14 cellular contexts compared by ENCODE assay signal in genomic region chr19:47093254-47093653, GRCh38. TPM values are rescaled to one million over a fixed set of nuclear protein-coding genes. Genes with fewer than 3 reads are reported as not detected.
DNase-seq lines count a peak whose midpoint lies in the region; ATAC-seq, FAIRE-seq and TF ChIP-seq lines count a peak whose summit lies in the region.
"Had no signal": no experiment of that assay in that cellular context is flagged by ENCODE, and none has a peak within 500 bp of the region (broad histone marks: within the 10 kb centered on the region; RNA-seq: fewer than 3 reads in every experiment).

No MANE protein-coding gene starts in this region.

- ATAC-seq in stimulated activated naive CD8-positive, alpha-beta T cell treated with anti-CD3 and anti-CD28 coated beads, Interleukin-15, Interleukin-2, amounts not matched to agents 100 U/mL and 50 U/mL, for 24 hours = no peak
- ATAC-seq in K562 (no peak), GM23338 (no peak)
- ATAC-seq: Panc1 had no signal

- POLR2A ChIA-PET in K562 (lab: Yijun Ruan, JAX) = interaction anchor here (1.4 to 1.5 kb wide), 2 partner anchors 13 to 20 kb away, joined by 6 to 7 read pairs; partner anchors contain the start of gene ZC3H4

- H3K9me3 ChIP-seq in K562 (replicated peaks; ENCODE audit: control insufficient read depth, insufficient read depth, low read depth, low read length) = no peaks in the 10 kb centered on the region
- no peaks in the 10 kb centered on the region for H3K9me3 ChIP-seq in mucosa of rectum (ENCODE audit: control insufficient read depth in 2 of 2, low read length in 2 of 2)
- H3K9me3 ChIP-seq in BE2C = no peaks in the 10 kb centered on the region

- CTCF ChIA-PET in K562 (lab: Yijun Ruan, JAX; ENCODE audit: low intra/inter-chr PET ratio) = no interaction called here

- H3K4me3 ChIP-seq in K562 (no peak overlapping the region), mucosa of rectum (ENCODE audit: low read length in 2 of 2) (no peak overlapping the region), GM23338 (no peak overlapping the region), BE2C (ENCODE audit: low read depth, low read length) (no peak overlapping the region)

- H3K9me2 ChIP-seq in GM23338 (ENCODE audit: insufficient read depth) = no peaks in the 10 kb centered on the region

- H3F3A ChIP-seq in GM23338 (replicated peaks; ENCODE audit: low read depth) = peaks cover 23% of the 10 kb centered on the region

- H3K4me1 Mint-ChIP-seq in stimulated activated naive CD8-positive, alpha-beta T cell treated with anti-CD3 and anti-CD28 coated beads, Interleukin-15, Interleukin-2, amounts not matched to agents 100 ng/mL and 50 ng/mL, for 24 hours (ENCODE audit: low read depth) = peaks cover 44% of the 10 kb centered on the region
- peaks cover 34% of the 10 kb centered on the region for H3K4me1 Mint-ChIP-seq in GM23338

- WGBS in K562 (ENCODE audit: insufficient coverage, low coverage, missing lambda C conversion rate) = 95% methylated on average over 5 of the region's 5 CpGs

- H3K9me3 Mint-ChIP-seq in stimulated activated naive CD8-positive, alpha-beta T cell treated with anti-CD3 and anti-CD28 coated beads, Interleukin-15, Interleukin-2, amounts not matched to agents 100 ng/mL and 50 ng/mL, for 24 hours = no peaks in the 10 kb centered on the region
- no peaks in the 10 kb centered on the region for H3K9me3 Mint-ChIP-seq in GM23338

- H4K20me1 ChIP-seq in K562 (replicated peaks; ENCODE audit: control insufficient read depth, insufficient read depth, low read length) (no peaks in the 10 kb centered on the region), GM23338 (replicated peaks; ENCODE audit: insufficient read depth) (peaks cover 32% of the 10 kb centered on the region)

- no peak for DNase-seq in stimulated activated naive CD8-positive, alpha-beta T cell treated with anti-CD3 and anti-CD28 coated beads, Interleukin-15, Interleukin-2, amounts not matched to agents 100 U/mL and 50 U/mL, for 24 hours
- DNase-seq in K562 (ENCODE audit: extremely low read depth in 1 of 4, low spot score in 3 of 4) (no peak), NCI-H1930 (lab: John Stamatoyannopoulos, UW) (no peak), GM23338 (ENCODE audit: low spot score) (no peak), BE2C (no peak)
- no peak for DNase-seq in stimulated activated CD4-positive, alpha-beta T cell treated with anti-CD3 and anti-CD28 coated beads, Interleukin-2, amount 100 ng/mL, for 24 hours
- DNase-seq: activated CD4-positive, CD25-positive, alpha-beta regulatory T cell treated with anti-CD3 and anti-CD28 coated beads, Interleukin-2, amount 50 U/mL, for 72 hours; brain microvascular endothelial cell; COR-L47; midbrain; NCI-H2107 had no signal

- H3K27ac Mint-ChIP-seq in stimulated activated naive CD8-positive, alpha-beta T cell treated with anti-CD3 and anti-CD28 coated beads, Interleukin-15, Interleukin-2, amounts not matched to agents 100 ng/mL and 50 ng/mL, for 24 hours = peak overlapping the region; percentile 81
- no peak overlapping the region for H3K27ac Mint-ChIP-seq in GM23338

- no peak overlapping the region for H3K4me2 ChIP-seq in K562 (ENCODE audit: insufficient read depth, low read length)
- H3K4me2 ChIP-seq in GM23338 = no peak overlapping the region

- H3K36me3 ChIP-seq in K562 (ENCODE audit: control insufficient read depth, insufficient read depth, low read length) (peaks cover 92% of the 10 kb centered on the region; the same call in 2 of the 3 replicates), mucosa of rectum (ENCODE audit: control insufficient read depth in 2 of 2, insufficient read depth in 2 of 2, low read length in 2 of 2) (peaks cover 29 to 42% of the 10 kb centered on the region in 2 donors), GM23338 (ENCODE audit: insufficient read depth) (peaks cover 17% of the 10 kb centered on the region), BE2C (peaks cover 75% of the 10 kb centered on the region)

- peak; percentile 48 for FAIRE-seq in K562 (lab: Jason Lieb, UNC)

- H2AFZ ChIP-seq in K562 (ENCODE audit: low read depth, low read length) = no peak overlapping the region
- H2AFZ ChIP-seq in GM23338 = no peak overlapping the region

- H3K9me1 ChIP-seq in K562 (ENCODE audit: control insufficient read depth, insufficient read depth, low read length) = no peaks in the 10 kb centered on the region

- H3K36me3 Mint-ChIP-seq in stimulated activated naive CD8-positive, alpha-beta T cell treated with anti-CD3 and anti-CD28 coated beads, Interleukin-15, Interleukin-2, amounts not matched to agents 100 ng/mL and 50 ng/mL, for 24 hours (ENCODE audit: low read depth) = peaks cover 55% of the 10 kb centered on the region
- H3K36me3 Mint-ChIP-seq in GM23338 (ENCODE audit: low read depth) = peaks cover 69% of the 10 kb centered on the region

- H3K27me3 ChIP-seq in K562 (ENCODE audit: control insufficient read depth in 2 of 2, insufficient read depth in 2 of 2, low read length in 2 of 2) (no peaks in the 10 kb centered on the region), mucosa of rectum (ENCODE audit: control insufficient read depth in 2 of 2, insufficient read depth in 2 of 2, low read length in 2 of 2) (no peaks in the 10 kb centered on the region), GM23338 (ENCODE audit: insufficient read depth) (no peaks in the 10 kb centered on the region), BE2C (no peaks in the 10 kb centered on the region)
- H3K27me3 ChIP-seq: brain microvascular endothelial cell had no signal

- H3K27ac ChIP-seq in K562 (ENCODE audit: extremely low read depth, low read depth, low read length) = no peak overlapping the region
- peak overlapping the region; percentile 6 to 98 for H3K27ac ChIP-seq in mucosa of rectum (ENCODE audit: low read depth in 2 of 2, low read length in 2 of 2)
- H3K27ac ChIP-seq in GM23338 (ENCODE audit: low read depth) = no peak overlapping the region
- H3K27ac ChIP-seq: brain microvascular endothelial cell had no signal

- in situ Hi-C loops in K562 (cut with MboI) = no loop called here

- H3K27me3 Mint-ChIP-seq in stimulated activated naive CD8-positive, alpha-beta T cell treated with anti-CD3 and anti-CD28 coated beads, Interleukin-15, Interleukin-2, amounts not matched to agents 100 ng/mL and 50 ng/mL, for 24 hours = no peaks in the 10 kb centered on the region
- peaks cover 7% of the 10 kb centered on the region for H3K27me3 Mint-ChIP-seq in GM23338 (ENCODE audit: insufficient read depth, low read depth, poor library complexity)

- TF ChIP-seq RAD21 in K562 (CRISPR knock-in tag; conservative IDR thresholded peaks at IDR 0.05 in 1 of 2, IDR thresholded peaks at IDR 0.05 in 1 of 2) = no peak

- H3K9ac ChIP-seq in K562 (ENCODE audit: insufficient read depth in 1 of 2, low read depth in 2 of 2, low read length in 2 of 2) (no peak overlapping the region; a peak in 1 of 4 replicates), mucosa of rectum (ENCODE audit: low read depth in 1 of 2, low read length in 2 of 2) (no peak overlapping the region)

- no peak for TF ChIP-seq EP300 in K562 (IDR thresholded peaks at IDR 0.05; ENCODE audit: low read length)

- peak overlapping the region; percentile 45 for H3K4me3 Mint-ChIP-seq in stimulated activated naive CD8-positive, alpha-beta T cell treated with anti-CD3 and anti-CD28 coated beads, Interleukin-15, Interleukin-2, amounts not matched to agents 100 ng/mL and 50 ng/mL, for 24 hours
- no peak overlapping the region for H3K4me3 Mint-ChIP-seq in GM23338

- intact Hi-C loops in K562 (cut with micrococcal nuclease) = no loop called here

- no TSS peak for BruUV-seq in K562 (replicated peaks; lab: Mats Ljungman, UMichigan)

- H3K4me1 ChIP-seq in K562 (replicated peaks in 1 of 2; ENCODE audit: control insufficient read depth in 2 of 2, insufficient read depth in 2 of 2, low read length in 2 of 2) = peaks cover 0 to 20% of the 10 kb centered on the region in 2 experiments; a peak in 3 of 5 replicates
- H3K4me1 ChIP-seq in mucosa of rectum (ENCODE audit: control insufficient read depth in 2 of 2, insufficient read depth in 2 of 2, low read length in 2 of 2) = peaks cover 58 to 67% of the 10 kb centered on the region in 2 donors
- peaks cover 22% of the 10 kb centered on the region for H3K4me1 ChIP-seq in GM23338 (ENCODE audit: insufficient read depth)
- H3K4me1 ChIP-seq in BE2C = peaks cover 13% of the 10 kb centered on the region

- TF ChIP-seq CTCF in K562 (IDR thresholded peaks at IDR 0.05 in 2 of 3, conservative IDR thresholded peaks at IDR 0.05 in 1 of 3; ENCODE audit: insufficient read depth in 2 of 3, low read depth in 1 of 3, low read length in 3 of 3) = no peak
- TF ChIP-seq CTCF in GM23338 (conservative IDR thresholded peaks at IDR 0.05; ENCODE audit: low read depth in 2 of 2) = no peak
- no peak for TF ChIP-seq CTCF in BE2C (IDR thresholded peaks at IDR 0.05; ENCODE audit: low read depth, low read length)

- no peak for TF ChIP-seq POLR2A in K562 (conservative IDR thresholded peaks at IDR 0.05)

- peaks cover 45% of the 10 kb centered on the region for H3K79me2 ChIP-seq in K562 (ENCODE audit: control insufficient read depth, insufficient read depth, low read length)
- peaks cover 66% of the 10 kb centered on the region for H3K79me2 ChIP-seq in GM23338 (replicated peaks; ENCODE audit: insufficient read depth)

RNA-seq across cellular contexts. Expression of gene ZC3H4, which starts 20.3 kb away (rescaled TPM):
- 66.1 and 83.6 TPM in 2 replicates for total RNA-seq in K562 (2011; cell fraction: chromatin; rRNA removed; ENCODE audit: low replicate concordance)
- 24.1 and 34.0 TPM in 2 replicates for total RNA-seq in K562 (2011; cell fraction: nucleolus; rRNA removed)
- 30.9 TPM in 2 replicates for total RNA-seq in K562 (2011; cell fraction: nucleoplasm; rRNA removed)
- 18.3 and 26.0 TPM in 2 replicates for total RNA-seq in K562 (2014; rRNA removed)
- 19.6 and 24.1 TPM in 2 replicates for total RNA-seq in K562 (2014; rRNA removed; fragmentation: Illumina TruSeq; extraction: Trizol)
- 13.2 and 19.1 TPM in 2 replicates for total RNA-seq in K562 (2015; rRNA removed; fragmentation: Illumina TruSeq; extraction: Trizol)
- 59.5 and 75.6 TPM in 2 replicates for total RNA-seq in K562 (2021)
- polyA plus RNA-seq in K562 (2011; rRNA removed) = 4.0 and 5.3 TPM in 2 replicates
- 2.2 and 3.7 TPM in 2 replicates for polyA plus RNA-seq in K562 (2011; cell fraction: cytosol; rRNA removed)
- 14.1 and 22.9 TPM in 2 replicates for polyA plus RNA-seq in K562 (2011; cell fraction: nucleus; rRNA removed)
- 11.1 and 39.1 TPM in 2 replicates for polyA plus RNA-seq in K562 (2012)
- polyA plus RNA-seq in K562 (2014; fragmentation: Illumina TruSeq; extraction: Trizol) = 33.5 and 33.7 TPM in 2 replicates
- polyA plus RNA-seq in K562 (2014; fragmentation: Nextera tagmentation; extraction: Ambion mirVana) = 1 to 10 TPM; 2.2 to 8.0 TPM
- polyA plus RNA-seq in K562 (2014; rRNA removed) = 14.4 and 17.6 TPM in 2 replicates
- 14.0 and 14.6 TPM in 2 replicates for polyA minus RNA-seq in K562 (2011; rRNA and poly(A)+ RNA removed)
- polyA minus RNA-seq in K562 (2011; cell fraction: cytosol; rRNA and poly(A)+ RNA removed) = 23.3 and 31.7 TPM in 2 replicates
- 7.5 and 15.8 TPM in 2 replicates for polyA minus RNA-seq in K562 (2011; cell fraction: nucleus; rRNA and poly(A)+ RNA removed)
- 33.8 and 36.9 TPM in 2 replicates for total RNA-seq in GM23338 (2014; rRNA removed; shearing (Covaris generic))
- 26.7 and 29.4 TPM in 2 replicates for polyA plus RNA-seq in GM23338 (2016; fragmentation: Nextera tagmentation; extraction: Ambion mirVana)
- polyA plus RNA-seq in BE2C (2012; ENCODE audit: insufficient read depth, insufficient read length, low read depth) = 17.5 TPM

RNA-seq across cellular contexts. Expression of gene SAE1, which starts 37.4 kb away (rescaled TPM):
- total RNA-seq in K562 (2011; cell fraction: chromatin; rRNA removed; ENCODE audit: low replicate concordance) = 86.7 and 121 TPM in 2 replicates
- total RNA-seq in K562 (2011; cell fraction: nucleolus; rRNA removed) = 37.9 and 42.4 TPM in 2 replicates
- 54.9 and 55.4 TPM in 2 replicates for total RNA-seq in K562 (2011; cell fraction: nucleoplasm; rRNA removed)
- 194 and 213 TPM in 2 replicates for total RNA-seq in K562 (2014; rRNA removed)
- 215 and 244 TPM in 2 replicates for total RNA-seq in K562 (2014; rRNA removed; fragmentation: Illumina TruSeq; extraction: Trizol)
- 220 and 231 TPM in 2 replicates for total RNA-seq in K562 (2015; rRNA removed; fragmentation: Illumina TruSeq; extraction: Trizol)
- 205 and 217 TPM in 2 replicates for total RNA-seq in K562 (2021)
- polyA plus RNA-seq in K562 (2011; rRNA removed) = 199 and 297 TPM in 2 replicates
- polyA plus RNA-seq in K562 (2011; cell fraction: cytosol; rRNA removed) = 175 and 205 TPM in 2 replicates
- polyA plus RNA-seq in K562 (2011; cell fraction: nucleus; rRNA removed) = 41.2 and 60.5 TPM in 2 replicates
- 207 and 215 TPM in 2 replicates for polyA plus RNA-seq in K562 (2012)
- polyA plus RNA-seq in K562 (2014; fragmentation: Illumina TruSeq; extraction: Trizol) = 293 and 299 TPM in 2 replicates
- polyA plus RNA-seq in K562 (2014; fragmentation: Nextera tagmentation; extraction: Ambion mirVana) = 100 to 1,000 TPM in 1 of 2 experiments, 10 to 100 TPM in 1; 82.8 to 133 TPM
- polyA plus RNA-seq in K562 (2014; rRNA removed) = 250 and 273 TPM in 2 replicates
- polyA minus RNA-seq in K562 (2011; rRNA and poly(A)+ RNA removed) = 138 and 156 TPM in 2 replicates
- 63.5 and 64.3 TPM in 2 replicates for polyA minus RNA-seq in K562 (2011; cell fraction: cytosol; rRNA and poly(A)+ RNA removed)
- polyA minus RNA-seq in K562 (2011; cell fraction: nucleus; rRNA and poly(A)+ RNA removed) = 11.0 and 20.4 TPM in 2 replicates
- total RNA-seq in GM23338 (2014; rRNA removed; shearing (Covaris generic)) = 236 and 258 TPM in 2 replicates
- 108 and 115 TPM in 2 replicates for polyA plus RNA-seq in GM23338 (2016; fragmentation: Nextera tagmentation; extraction: Ambion mirVana)
- polyA plus RNA-seq in BE2C (2012; ENCODE audit: insufficient read depth, insufficient read length, low read depth) = 148 TPM

RNA-seq across cellular contexts. Expression of gene TMEM160, which starts 44.8 kb away (rescaled TPM):
- total RNA-seq in K562 (2011; cell fraction: chromatin; rRNA removed; ENCODE audit: low replicate concordance) = 1.5 and 6.1 TPM in 2 replicates
- 30.7 and 31.5 TPM in 2 replicates for total RNA-seq in K562 (2011; cell fraction: nucleolus; rRNA removed)
- total RNA-seq in K562 (2011; cell fraction: nucleoplasm; rRNA removed) = 10.5 and 11.2 TPM in 2 replicates
- total RNA-seq in K562 (2014; rRNA removed) (95.2 and 166 TPM in 2 replicates), K562 (2014; rRNA removed; fragmentation: Illumina TruSeq; extraction: Trizol) (0.64 and 2.4 TPM in 2 replicates), K562 (2015; rRNA removed; fragmentation: Illumina TruSeq; extraction: Trizol) (2.4 and 4.4 TPM in 2 replicates), K562 (2021) (77.6 and 79.5 TPM in 2 replicates)
- polyA plus RNA-seq in K562 (2011; rRNA removed) (8.7 and 14.0 TPM in 2 replicates), K562 (2014; fragmentation: Illumina TruSeq; extraction: Trizol) (1.4 TPM in 1 of 2 replicates, not detected in the other), K562 (2014; fragmentation: Nextera tagmentation; extraction: Ambion mirVana) (under 1 TPM; 0.10 to 0.25 TPM), K562 (2014; rRNA removed) (85.9 and 90.7 TPM in 2 replicates), GM23338 (2016; fragmentation: Nextera tagmentation; extraction: Ambion mirVana) (251 and 255 TPM in 2 replicates)
- polyA plus RNA-seq in K562 (2011; cell fraction: cytosol; rRNA removed) = 44.0 and 160 TPM in 2 replicates
- polyA plus RNA-seq in K562 (2011; cell fraction: nucleus; rRNA removed) = 12.9 and 22.9 TPM in 2 replicates
- 30.2 and 35.3 TPM in 2 replicates for polyA plus RNA-seq in K562 (2012)
- polyA minus RNA-seq in K562 (2011; rRNA and poly(A)+ RNA removed) = 0.69 and 0.74 TPM in 2 replicates
- polyA minus RNA-seq in K562 (2011; cell fraction: cytosol; rRNA and poly(A)+ RNA removed) = 9.9 and 19.5 TPM in 2 replicates
- 7.0 and 7.9 TPM in 2 replicates for polyA minus RNA-seq in K562 (2011; cell fraction: nucleus; rRNA and poly(A)+ RNA removed)
- 53.0 and 60.4 TPM in 2 replicates for total RNA-seq in GM23338 (2014; rRNA removed; shearing (Covaris generic))
- polyA plus RNA-seq in BE2C (2012; ENCODE audit: insufficient read depth, insufficient read length, low read depth) = 137 TPM

Comparison
In these comparisons a context has a peak if more than half of its experiments do, and no peak if none do; other contexts are left out.
1. H3K27ac ChIP-seq: peak in mucosa of rectum (2 of 2); none in K562 (single experiment) and GM23338 (single experiment).